Comparison of ENCODE assay signal across 8 cellular contexts in genomic region chr11:61963282-61964057, GRCh38. TPM values are rescaled to one million over a fixed set of nuclear protein-coding genes. Genes with fewer than 3 reads are reported as not detected.
DNase-seq lines count a peak whose midpoint lies in the region; ATAC-seq and TF ChIP-seq lines count a peak whose summit lies in the region.

No MANE protein-coding gene starts in this region.

- peaks cover 32% of the 10 kb centered on the region for H4K20me1 ChIP-seq in GM23338 (replicated peaks; ENCODE audit: insufficient read depth)

- no peaks in the 10 kb centered on the region for H3K9me2 ChIP-seq in GM23338 (ENCODE audit: insufficient read depth)

- H3K27ac Mint-ChIP-seq in GM23338 = 0 out of 2 replicates have a peak overlapping the region, but pooled peaks have one; percentile 59
- peak overlapping the region in 1 of 3 experiments; percentile 30 for H3K27ac Mint-ChIP-seq in nephron

- TF ChIP-seq CTCF in GM23338 (conservative IDR thresholded peaks at IDR 0.05; ENCODE audit: low read depth in 2 of 2) = no peak
- no peak for TF ChIP-seq CTCF in epithelial cell of esophagus (IDR thresholded peaks at IDR 0.05; ENCODE audit: insufficient read depth, low read depth, low read length, missing control alignments)
- TF ChIP-seq CTCF in nephron (IDR thresholded peaks at IDR 0.05; ENCODE audit: unreplicated experiment in 3 of 3) = no peak
- no peak for TF ChIP-seq CTCF in brain microvascular endothelial cell (IDR thresholded peaks at IDR 0.05; ENCODE audit: low read depth, low read length, missing control alignments)

- peaks cover 15% of the 10 kb centered on the region for H3K4me1 Mint-ChIP-seq in GM23338
- H3K4me1 Mint-ChIP-seq in nephron = peaks cover 29% of the 10 kb centered on the region

- in situ Hi-C loops in brain microvascular endothelial cell (cut with HindIII; ENCODE audit: low pct_ligation_motif_present, low sequenced_read_pairs) = no loop called here

- H3K4me3 ChIP-seq in GM23338 (no peak overlapping the region), epithelial cell of esophagus (ENCODE audit: low read length) (no peak overlapping the region), brain microvascular endothelial cell (ENCODE audit: low read depth, low read length) (no peak overlapping the region)

- peak overlapping the region; percentile 49; the same call in 1 of the 3 replicates for H3K4me3 Mint-ChIP-seq in GM23338
- H3K4me3 Mint-ChIP-seq in nephron = peak overlapping the region; percentile 58 to 74 (median 67)

- ATAC-seq in GM23338 (no peak), GM21381 (IDR thresholded peaks at IDR 0.05; ENCODE audit: unreplicated experiment) (no peak), GM19397 (IDR thresholded peaks at IDR 0.05; ENCODE audit: unreplicated experiment) (no peak)

- DNase-seq in GM23338 (ENCODE audit: low spot score) = no peak
- peak; percentile 76 for DNase-seq in SKM-1 treated with dmso at 0.1 percent for 144 hours (lab: John Stamatoyannopoulos, UW; ENCODE audit: unreplicated experiment)
- peak; percentile 49 for DNase-seq in epithelial cell of esophagus (ENCODE audit: low read depth)
- DNase-seq in SHP77 treated with DMSO at 0.1 percent for 48 hours (lab: John Stamatoyannopoulos, UW) = no peak
- DNase-seq in brain microvascular endothelial cell = no peak

- H3K79me2 ChIP-seq in GM23338 (replicated peaks; ENCODE audit: insufficient read depth) = peaks cover 36% of the 10 kb centered on the region

- H3K36me3 ChIP-seq in GM23338 (ENCODE audit: insufficient read depth) (peaks cover 27% of the 10 kb centered on the region), brain microvascular endothelial cell (replicated peaks) (peaks cover 22% of the 10 kb centered on the region)

- H3K9me3 Mint-ChIP-seq in GM23338 = peaks cover 2% of the 10 kb centered on the region; the same call in 2 of the 3 replicates
- H3K9me3 Mint-ChIP-seq in nephron = no peaks in the 10 kb centered on the region

- H3F3A ChIP-seq in GM23338 (replicated peaks; ENCODE audit: low read depth) = peaks cover 27% of the 10 kb centered on the region

- H3K36me3 Mint-ChIP-seq in GM23338 (ENCODE audit: low read depth) = peaks cover 49% of the 10 kb centered on the region
- H3K36me3 Mint-ChIP-seq in nephron (ENCODE audit: low read depth) = peaks cover 58% of the 10 kb centered on the region

- peaks cover 17% of the 10 kb centered on the region for H3K4me1 ChIP-seq in GM23338 (ENCODE audit: insufficient read depth)

- H3K4me2 ChIP-seq in GM23338 = no peak overlapping the region

- H3K27me3 Mint-ChIP-seq in GM23338 (ENCODE audit: insufficient read depth, low read depth, poor library complexity) (peaks cover 24% of the 10 kb centered on the region), nephron (ENCODE audit: low read depth) (no peaks in the 10 kb centered on the region)

- H3K27ac ChIP-seq in GM23338 (ENCODE audit: low read depth) (no peak overlapping the region), brain microvascular endothelial cell (no peak overlapping the region)

- H3K27me3 ChIP-seq in GM23338 (ENCODE audit: insufficient read depth) (no peaks in the 10 kb centered on the region), brain microvascular endothelial cell (replicated peaks) (no peaks in the 10 kb centered on the region)

- H2AFZ ChIP-seq in GM23338 = no peak overlapping the region

TF ChIP-seq in GM23338, 12 proteins besides CTCF, POLR2A, EP300 and RAD21 (continues in another document):
- no peak for TF ChIP-seq NANOG (IDR thresholded peaks at IDR 0.05; ENCODE audit: borderline replicate concordance)
- TF ChIP-seq ZNF114 (CRISPR knock-in tag; IDR thresholded peaks at IDR 0.05) = no peak
- TF ChIP-seq ZNF331 (CRISPR knock-in tag; IDR thresholded peaks at IDR 0.05; ENCODE audit: low read depth) = no peak
- TF ChIP-seq POLR2AphosphoS5 (IDR thresholded peaks at IDR 0.05; ENCODE audit: low read depth) = no peak; the same call in 1 of the 2 replicates
- TF ChIP-seq, protein P1, sequence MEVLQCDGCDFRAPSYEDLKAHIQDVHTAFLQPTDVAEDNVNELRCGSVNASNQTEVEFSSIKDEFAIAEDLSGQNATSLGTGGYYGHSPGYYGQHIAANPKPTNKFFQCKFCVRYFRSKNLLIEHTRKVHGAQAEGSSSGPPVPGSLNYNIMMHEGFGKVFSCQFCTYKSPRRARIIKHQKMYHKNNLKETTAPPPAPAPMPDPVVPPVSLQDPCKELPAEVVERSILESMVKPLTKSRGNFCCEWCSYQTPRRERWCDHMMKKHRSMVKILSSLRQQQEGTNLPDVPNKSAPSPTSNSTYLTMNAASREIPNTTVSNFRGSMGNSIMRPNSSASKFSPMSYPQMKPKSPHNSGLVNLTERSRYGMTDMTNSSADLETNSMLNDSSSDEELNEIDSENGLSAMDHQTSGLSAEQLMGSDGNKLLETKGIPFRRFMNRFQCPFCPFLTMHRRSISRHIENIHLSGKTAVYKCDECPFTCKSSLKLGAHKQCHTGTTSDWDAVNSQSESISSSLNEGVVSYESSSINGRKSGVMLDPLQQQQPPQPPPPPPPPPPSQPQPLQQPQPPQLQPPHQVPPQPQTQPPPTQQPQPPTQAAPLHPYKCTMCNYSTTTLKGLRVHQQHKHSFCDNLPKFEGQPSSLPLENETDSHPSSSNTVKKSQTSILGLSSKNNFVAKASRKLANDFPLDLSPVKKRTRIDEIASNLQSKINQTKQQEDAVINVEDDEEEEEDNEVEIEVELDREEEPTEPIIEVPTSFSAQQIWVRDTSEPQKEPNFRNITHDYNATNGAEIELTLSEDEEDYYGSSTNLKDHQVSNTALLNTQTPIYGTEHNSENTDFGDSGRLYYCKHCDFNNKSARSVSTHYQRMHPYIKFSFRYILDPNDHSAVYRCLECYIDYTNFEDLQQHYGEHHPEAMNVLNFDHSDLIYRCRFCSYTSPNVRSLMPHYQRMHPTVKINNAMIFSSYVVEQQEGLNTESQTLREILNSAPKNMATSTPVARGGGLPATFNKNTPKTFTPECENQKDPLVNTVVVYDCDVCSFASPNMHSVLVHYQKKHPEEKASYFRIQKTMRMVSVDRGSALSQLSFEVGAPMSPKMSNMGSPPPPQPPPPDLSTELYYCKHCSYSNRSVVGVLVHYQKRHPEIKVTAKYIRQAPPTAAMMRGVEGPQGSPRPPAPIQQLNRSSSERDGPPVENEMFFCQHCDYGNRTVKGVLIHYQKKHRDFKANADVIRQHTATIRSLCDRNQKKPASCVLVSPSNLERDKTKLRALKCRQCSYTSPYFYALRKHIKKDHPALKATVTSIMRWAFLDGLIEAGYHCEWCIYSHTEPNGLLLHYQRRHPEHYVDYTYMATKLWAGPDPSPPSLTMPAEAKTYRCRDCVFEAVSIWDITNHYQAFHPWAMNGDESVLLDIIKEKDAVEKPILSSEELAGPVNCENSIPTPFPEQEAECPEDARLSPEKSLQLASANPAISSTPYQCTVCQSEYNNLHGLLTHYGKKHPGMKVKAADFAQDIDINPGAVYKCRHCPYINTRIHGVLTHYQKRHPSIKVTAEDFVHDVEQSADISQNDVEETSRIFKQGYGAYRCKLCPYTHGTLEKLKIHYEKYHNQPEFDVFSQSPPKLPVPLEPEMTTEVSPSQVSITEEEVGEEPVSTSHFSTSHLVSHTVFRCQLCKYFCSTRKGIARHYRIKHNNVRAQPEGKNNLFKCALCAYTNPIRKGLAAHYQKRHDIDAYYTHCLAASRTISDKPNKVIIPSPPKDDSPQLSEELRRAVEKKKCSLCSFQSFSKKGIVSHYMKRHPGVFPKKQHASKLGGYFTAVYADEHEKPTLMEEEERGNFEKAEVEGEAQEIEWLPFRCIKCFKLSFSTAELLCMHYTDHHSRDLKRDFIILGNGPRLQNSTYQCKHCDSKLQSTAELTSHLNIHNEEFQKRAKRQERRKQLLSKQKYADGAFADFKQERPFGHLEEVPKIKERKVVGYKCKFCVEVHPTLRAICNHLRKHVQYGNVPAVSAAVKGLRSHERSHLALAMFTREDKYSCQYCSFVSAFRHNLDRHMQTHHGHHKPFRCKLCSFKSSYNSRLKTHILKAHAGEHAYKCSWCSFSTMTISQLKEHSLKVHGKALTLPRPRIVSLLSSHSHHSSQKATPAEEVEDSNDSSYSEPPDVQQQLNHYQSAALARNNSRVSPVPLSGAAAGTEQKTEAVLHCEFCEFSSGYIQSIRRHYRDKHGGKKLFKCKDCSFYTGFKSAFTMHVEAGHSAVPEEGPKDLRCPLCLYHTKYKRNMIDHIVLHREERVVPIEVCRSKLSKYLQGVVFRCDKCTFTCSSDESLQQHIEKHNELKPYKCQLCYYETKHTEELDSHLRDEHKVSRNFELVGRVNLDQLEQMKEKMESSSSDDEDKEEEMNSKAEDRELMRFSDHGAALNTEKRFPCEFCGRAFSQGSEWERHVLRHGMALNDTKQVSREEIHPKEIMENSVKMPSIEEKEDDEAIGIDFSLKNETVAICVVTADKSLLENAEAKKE (CRISPR knock-in tag; IDR thresholded peaks at IDR 0.05) = no peak
- no peak for TF ChIP-seq JUNB (IDR thresholded peaks at IDR 0.05; ENCODE audit: unreplicated experiment)

RNA-seq across cellular contexts. Expression of gene FTH1, which starts 4.0 kb away (rescaled TPM):
- total RNA-seq in GM23338 (2014; rRNA removed; shearing (Covaris generic)) = 718 and 839 TPM in 2 replicates
- polyA plus RNA-seq in GM23338 (2016; fragmentation: Nextera tagmentation; extraction: Ambion mirVana) = 2,531 and 2,750 TPM in 2 replicates

RNA-seq across cellular contexts. Expression of gene BEST1, which starts 13.3 kb away (rescaled TPM):
- 0.35 and 0.89 TPM in 2 replicates for total RNA-seq in GM23338 (2014; rRNA removed; shearing (Covaris generic))
- 0.44 and 0.75 TPM in 2 replicates for polyA plus RNA-seq in GM23338 (2016; fragmentation: Nextera tagmentation; extraction: Ambion mirVana)

RNA-seq across cellular contexts. Expression of gene RAB3IL1, which starts 46.1 kb away (rescaled TPM):
- 2.7 and 4.0 TPM in 2 replicates for total RNA-seq in GM23338 (2014; rRNA removed; shearing (Covaris generic))
- 3.4 and 3.9 TPM in 2 replicates for polyA plus RNA-seq in GM23338 (2016; fragmentation: Nextera tagmentation; extraction: Ambion mirVana)

Comparison
In these comparisons a context has a peak if more than half of its experiments do, and no peak if none do; other contexts are left out.
1. DNase-seq: peak in SKM-1 treated with dmso at 0.1 percent for 144 hours (single experiment) and epithelial cell of esophagus (single experiment); none in GM23338 (single experiment), SHP77 treated with DMSO at 0.1 percent for 48 hours (single experiment) and brain microvascular endothelial cell (single experiment).